In the genomic region with DNA sequence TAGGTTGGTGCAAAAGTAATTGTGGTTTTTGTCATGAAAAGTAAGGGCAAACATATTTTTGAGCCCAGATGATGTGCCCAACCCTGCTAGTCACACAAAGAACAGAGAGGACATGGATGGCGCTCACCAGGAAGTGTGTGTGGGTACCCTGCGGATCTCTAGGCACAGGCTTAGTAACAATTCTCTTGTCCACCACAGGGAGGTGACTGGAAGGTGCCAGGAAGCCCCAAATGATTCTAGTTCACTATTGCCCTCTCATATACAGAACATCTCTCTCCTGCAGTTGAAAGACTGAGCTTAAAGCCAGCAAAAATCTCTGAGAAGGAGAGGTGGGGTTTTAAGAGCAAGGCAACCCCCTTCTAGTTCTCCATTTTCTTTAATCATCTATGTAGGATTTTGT, we compare ENCODE assay signal across 9 cellular contexts.
DNase-seq lines count a peak whose midpoint lies in the region; ATAC-seq, FAIRE-seq and TF ChIP-seq lines count a peak whose summit lies in the region.
"Had no signal": no experiment of that assay in that cellular context is flagged by ENCODE, and none has a peak within 500 bp of the region (broad histone marks: within the 10 kb centered on the region; RNA-seq: fewer than 3 reads in every experiment).

No MANE protein-coding gene starts in this region.

- H3K9me3 Mint-ChIP-seq in Caco-2 (ENCODE audit: unreplicated experiment) = no peaks in the 10 kb centered on the region

- no peaks in the 10 kb centered on the region for H3K36me3 Mint-ChIP-seq in Caco-2 (ENCODE audit: insufficient read depth, unreplicated experiment)

- H3K4me3 ChIP-seq in Caco-2 (ENCODE audit: low read depth, low read length) (no peak overlapping the region), GM12878 (no peak overlapping the region; the same call in 1 of the 2 replicates), left lung (no peak overlapping the region)

- peak overlapping the region; percentile 45 for H3K27ac ChIP-seq in GM12878 (ENCODE audit: control insufficient read depth, insufficient read depth)
- no peak overlapping the region for H3K27ac ChIP-seq in left lung

- H3K27me3 ChIP-seq in Caco-2 (replicated peaks; ENCODE audit: control insufficient read depth, insufficient read depth, low read length) = no peaks in the 10 kb centered on the region
- no peaks in the 10 kb centered on the region for H3K27me3 ChIP-seq in GM12878 (replicated peaks in 1 of 2; ENCODE audit: control insufficient read depth in 2 of 2, insufficient read depth in 2 of 2, low read length in 1 of 2)
- no peaks in the 10 kb centered on the region for H3K27me3 ChIP-seq in left lung

- no peak for TF ChIP-seq POLR2A in GM12878 (IDR thresholded peaks at IDR 0.05; ENCODE audit: low read depth, low read length)

- H4K20me1 ChIP-seq in GM12878 (ENCODE audit: control insufficient read depth, insufficient read depth) = no peaks in the 10 kb centered on the region

- ATAC-seq in GM18909 (IDR thresholded peaks at IDR 0.05; ENCODE audit: poor library complexity, unreplicated experiment) (peak; percentile 69), HG03571 (IDR thresholded peaks at IDR 0.05; ENCODE audit: unreplicated experiment) (peak; percentile 50), GM12878 (peak; percentile 95), left lung (no peak)

- no peak for FAIRE-seq in GM12878 (lab: Jason Lieb, UNC)

- peak overlapping the region; percentile 53 for H3K4me2 ChIP-seq in GM12878 (ENCODE audit: control insufficient read depth, insufficient read depth)

- no peak overlapping the region for H3K27ac Mint-ChIP-seq in Caco-2 (ENCODE audit: unreplicated experiment)

- intact Hi-C loops in Caco-2 (cut with micrococcal nuclease; ENCODE audit: unreplicated experiment) (no loop called here), GM12878 (cut with micrococcal nuclease; ENCODE audit: unreplicated experiment) (loop anchor here (1.0 kb wide), 2 partner anchors 10 to 12 kb away; no protein-coding TSS in a partner anchor), left lung (cut with DNase I) (no loop called here)

- BruUV-seq in Caco-2 (replicated peaks; lab: Mats Ljungman, UMichigan) = no TSS peak
- BruUV-seq in GM12878 (replicated peaks; lab: Mats Ljungman, UMichigan) = no TSS peak

- RAD21 ChIA-PET in GM12878 (lab: Charles Lee; ENCODE audit: unreplicated experiment) = interaction anchor here (0.8 to 10.1 kb wide), 22 partner anchors 14 to 439 kb away, joined by 3 to 379 read pairs (median 6); a partner anchor contains a TSS

- no peak overlapping the region for H3K9ac ChIP-seq in GM12878 (ENCODE audit: control insufficient read depth, insufficient read depth, low read length)

- H3K9me3 ChIP-seq in Caco-2 = no peaks in the 10 kb centered on the region
- H3K9me3 ChIP-seq in GM12878 (replicated peaks; ENCODE audit: control insufficient read depth, insufficient read depth, low read length) = no peaks in the 10 kb centered on the region; the same call in 2 of the 3 replicates
- H3K9me3 ChIP-seq in left lung = no peaks in the 10 kb centered on the region

- in situ Hi-C loops in GM12878 (cut with MboI) = no loop called here

- H3K79me2 ChIP-seq in GM12878 (ENCODE audit: control insufficient read depth, insufficient read depth, low read length) = no peaks in the 10 kb centered on the region; the same call in 1 of the 2 replicates

- TF ChIP-seq EP300 in GM12878 (IDR thresholded peaks at IDR 0.05; ENCODE audit: borderline replicate concordance in 1 of 2, control insufficient read depth in 1 of 2, low read depth in 2 of 2, low read length in 2 of 2) = no peak

- SMC1A ChIA-PET in GM12878 (lab: Charles Lee; ENCODE audit: uncharacterized antibody, unreplicated experiment) = interaction anchor here (0.9 to 26.9 kb wide), 16 partner anchors 12 to 472 kb away, joined by 3 to 1060 read pairs (median 9); no protein-coding TSS in a partner anchor

- no peaks in the 10 kb centered on the region for H3K4me1 ChIP-seq in Caco-2
- peaks cover 46% of the 10 kb centered on the region for H3K4me1 ChIP-seq in GM12878 (ENCODE audit: control insufficient read depth, insufficient read depth, low read length)
- peaks cover 0 to 3% of the 10 kb centered on the region in 2 donors for H3K4me1 ChIP-seq in left lung

- peaks cover 3% of the 10 kb centered on the region for H3K27me3 Mint-ChIP-seq in Caco-2 (ENCODE audit: insufficient read depth, unreplicated experiment)

- POLR2A ChIA-PET in Caco-2 (lab: Charles Lee) = no interaction called here
- POLR2A ChIA-PET in GM12878 (lab: Charles Lee) = interaction anchor here (0.7 to 10.3 kb wide), 10 partner anchors 13 to 444 kb away, joined by 3 to 298 read pairs (median 4); no protein-coding TSS in a partner anchor

- H3K4me1 Mint-ChIP-seq in Caco-2 (ENCODE audit: low read depth, unreplicated experiment) = no peaks in the 10 kb centered on the region

- H2AFZ ChIP-seq in GM12878 (ENCODE audit: control insufficient read depth, low read depth, low read length) = peak overlapping the region; percentile 40; the same call in 1 of the 2 replicates

- TF ChIP-seq CTCF in Caco-2 (IDR thresholded peaks at IDR 0.05; ENCODE audit: insufficient read depth in 1 of 2, low read depth in 1 of 2, low read length in 1 of 2, severe bottlenecking in 1 of 2, unreplicated experiment in 1 of 2) = peak; percentile 11 to 25
- peak; percentile 38 to 49 (median 44) for TF ChIP-seq CTCF in GM12878 (IDR thresholded peaks at IDR 0.05 in 2 of 3, conservative IDR thresholded peaks at IDR 0.05 in 1 of 3; ENCODE audit: control insufficient read depth in 2 of 3, extremely low read depth in 1 of 3, insufficient read depth in 1 of 3, low read depth in 3 of 3, low read length in 3 of 3)
- TF ChIP-seq CTCF in left lung (IDR thresholded peaks at IDR 0.05) = no peak

- no peaks in the 10 kb centered on the region for H3K36me3 ChIP-seq in Caco-2 (ENCODE audit: control insufficient read depth, insufficient read depth, low read length)
- no peaks in the 10 kb centered on the region for H3K36me3 ChIP-seq in GM12878 (ENCODE audit: control insufficient read depth in 2 of 2, insufficient read depth in 2 of 2, low read length in 1 of 2)
- no peaks in the 10 kb centered on the region for H3K36me3 ChIP-seq in left lung

- H3K4me3 Mint-ChIP-seq in Caco-2 (ENCODE audit: unreplicated experiment) = no peak overlapping the region

- WGBS in GM12878 (ENCODE audit: insufficient coverage, insufficient replicate concordance, low lambda C conversion rate, missing lambda C conversion rate) = 27% methylated on average over 2 of the region's 2 CpGs

- peak; percentile 55 for TF ChIP-seq RAD21 in GM12878 (IDR thresholded peaks at IDR 0.05; ENCODE audit: insufficient read depth, low read depth, low read length)

- DNase-seq in Caco-2 (no peak), GM12878 (ENCODE audit: low read depth, low spot score) (no peak), nucleus accumbens (lab: John Stamatoyannopoulos, UW) (no peak), T-helper 9 cell (no peak), NCI-H345 treated with DMSO at 0.1 percent for 48 hours (lab: John Stamatoyannopoulos, UW; ENCODE audit: unreplicated experiment) (no peak), left lung (no peak)
- DNase-seq: MM.1S had no signal

- CTCF ChIA-PET in Caco-2 (lab: Charles Lee) = no interaction called here
- CTCF ChIA-PET in GM12878 (lab: Yijun Ruan, JAX) = interaction anchor here (0.8 to 10.9 kb wide), 17 partner anchors 10 to 472 kb away, joined by 3 to 228 read pairs (median 6); no protein-coding TSS in a partner anchor

TF ChIP-seq in GM12878, 131 proteins besides CTCF, POLR2A, EP300 and RAD21 (continues in another document):
- TF ChIP-seq BCL11A (IDR thresholded peaks at IDR 0.05; ENCODE audit: low read depth, low read length) (no peak), YY1 (IDR thresholded peaks at IDR 0.05; ENCODE audit: low read depth, low read length) (peak; percentile 43; the same call in 1 of the 2 replicates), CREM (IDR thresholded peaks at IDR 0.05; ENCODE audit: low read depth) (no peak), ETV6 (conservative IDR thresholded peaks at IDR 0.05 in 1 of 2, IDR thresholded peaks at IDR 0.05 in 1 of 2; ENCODE audit: borderline replicate concordance in 1 of 2, low read depth in 1 of 2) (0 out of 4 replicates have a peak, but pooled peaks of 1 of the 2 experiments have one; percentile 33), ATF7 (IDR thresholded peaks at IDR 0.05; ENCODE audit: low read depth) (no peak)
- TF ChIP-seq, protein P1, sequence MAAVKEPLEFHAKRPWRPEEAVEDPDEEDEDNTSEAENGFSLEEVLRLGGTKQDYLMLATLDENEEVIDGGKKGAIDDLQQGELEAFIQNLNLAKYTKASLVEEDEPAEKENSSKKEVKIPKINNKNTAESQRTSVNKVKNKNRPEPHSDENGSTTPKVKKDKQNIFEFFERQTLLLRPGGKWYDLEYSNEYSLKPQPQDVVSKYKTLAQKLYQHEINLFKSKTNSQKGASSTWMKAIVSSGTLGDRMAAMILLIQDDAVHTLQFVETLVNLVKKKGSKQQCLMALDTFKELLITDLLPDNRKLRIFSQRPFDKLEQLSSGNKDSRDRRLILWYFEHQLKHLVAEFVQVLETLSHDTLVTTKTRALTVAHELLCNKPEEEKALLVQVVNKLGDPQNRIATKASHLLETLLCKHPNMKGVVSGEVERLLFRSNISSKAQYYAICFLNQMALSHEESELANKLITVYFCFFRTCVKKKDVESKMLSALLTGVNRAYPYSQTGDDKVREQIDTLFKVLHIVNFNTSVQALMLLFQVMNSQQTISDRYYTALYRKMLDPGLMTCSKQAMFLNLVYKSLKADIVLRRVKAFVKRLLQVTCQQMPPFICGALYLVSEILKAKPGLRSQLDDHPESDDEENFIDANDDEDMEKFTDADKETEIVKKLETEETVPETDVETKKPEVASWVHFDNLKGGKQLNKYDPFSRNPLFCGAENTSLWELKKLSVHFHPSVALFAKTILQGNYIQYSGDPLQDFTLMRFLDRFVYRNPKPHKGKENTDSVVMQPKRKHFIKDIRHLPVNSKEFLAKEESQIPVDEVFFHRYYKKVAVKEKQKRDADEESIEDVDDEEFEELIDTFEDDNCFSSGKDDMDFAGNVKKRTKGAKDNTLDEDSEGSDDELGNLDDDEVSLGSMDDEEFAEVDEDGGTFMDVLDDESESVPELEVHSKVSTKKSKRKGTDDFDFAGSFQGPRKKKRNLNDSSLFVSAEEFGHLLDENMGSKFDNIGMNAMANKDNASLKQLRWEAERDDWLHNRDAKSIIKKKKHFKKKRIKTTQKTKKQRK (IDR thresholded peaks at IDR 0.05; ENCODE audit: low read depth, low read length) = no peak
- TF ChIP-seq, protein P2, sequence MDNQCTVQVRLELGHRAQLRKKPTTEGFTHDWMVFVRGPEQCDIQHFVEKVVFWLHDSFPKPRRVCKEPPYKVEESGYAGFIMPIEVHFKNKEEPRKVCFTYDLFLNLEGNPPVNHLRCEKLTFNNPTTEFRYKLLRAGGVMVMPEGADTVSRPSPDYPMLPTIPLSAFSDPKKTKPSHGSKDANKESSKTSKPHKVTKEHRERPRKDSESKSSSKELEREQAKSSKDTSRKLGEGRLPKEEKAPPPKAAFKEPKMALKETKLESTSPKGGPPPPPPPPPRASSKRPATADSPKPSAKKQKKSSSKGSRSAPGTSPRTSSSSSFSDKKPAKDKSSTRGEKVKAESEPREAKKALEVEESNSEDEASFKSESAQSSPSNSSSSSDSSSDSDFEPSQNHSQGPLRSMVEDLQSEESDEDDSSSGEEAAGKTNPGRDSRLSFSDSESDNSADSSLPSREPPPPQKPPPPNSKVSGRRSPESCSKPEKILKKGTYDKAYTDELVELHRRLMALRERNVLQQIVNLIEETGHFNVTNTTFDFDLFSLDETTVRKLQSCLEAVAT (IDR thresholded peaks at IDR 0.05) = peak; percentile 70

Comparison
In these comparisons a context has a peak if more than half of its experiments do, and no peak if none do; other contexts are left out.
1. CTCF ChIP-seq: peak in Caco-2 (2 of 2) and GM12878 (3 of 3); none in left lung (0 of 2).